Comparison of ENCODE assay signal across 21 cellular contexts in genomic region chr2:153939124-153939796, GRCh38.
DNase-seq lines count a peak whose midpoint lies in the region; ATAC-seq and TF ChIP-seq lines count a peak whose summit lies in the region.
"Had no signal": no experiment of that assay in that cellular context is flagged by ENCODE, and none has a peak within 500 bp of the region (broad histone marks: within the 10 kb centered on the region; RNA-seq: fewer than 3 reads in every experiment).

No MANE protein-coding gene starts in this region.

- DNase-seq in HEK293T (ENCODE audit: extremely low spot score) (peak; percentile 6), NCI-H69 (lab: John Stamatoyannopoulos, UW) (peak; percentile 69), nephron progenitor cell (no peak), NCI-H2081 treated with DMSO at 0.1 percent for 48 hours (lab: John Stamatoyannopoulos, UW) (no peak), LoVo (ENCODE audit: low spot score) (no peak), NCI-H1092 (lab: John Stamatoyannopoulos, UW) (no peak)
- no peak for DNase-seq in activated naive CD4-positive, alpha-beta T cell (lab: John Stamatoyannopoulos, UW)
- DNase-seq: activated CD4-positive, alpha-beta T cell treated with anti-CD3 and anti-CD28 coated beads, Interleukin-2, amount 50 U/mL, for 48 hours; activated CD8-positive, alpha-beta memory T cell treated with anti-CD3 and anti-CD28 coated beads, Interleukin-2, amount 50 U/mL, for 4 hours; anterior cingulate cortex; CD4-positive, CD25-positive, alpha-beta regulatory T cell; naive B cell; NCI-H1694; NCI-H526 treated with DMSO at 0.1 percent for 48 hours; nucleus accumbens; psoas muscle; stomach; thyroid gland had no signal

- POLR2A ChIA-PET in HEK293T (lab: Yijun Ruan, JAX): no interaction called here

- H3K36me3 Mint-ChIP-seq in nephron progenitor cell (ENCODE audit: low read depth): no peaks in the 10 kb centered on the region
- H3K36me3 Mint-ChIP-seq: activated naive CD8-positive, alpha-beta T cell; CD4-positive, CD25-positive, alpha-beta regulatory T cell; naive B cell had no signal

- peak; percentile 92 for ATAC-seq in GM18868 (IDR thresholded peaks at IDR 0.05; ENCODE audit: unreplicated experiment)
- ATAC-seq: activated T-helper 17 cell treated with anti-CD3 and anti-CD28 coated beads, Interleukin-2, amount 50 U/mL, for 72 hours; psoas muscle had no signal

- no peak overlapping the region for H3K4me3 Mint-ChIP-seq in nephron progenitor cell
- H3K4me3 Mint-ChIP-seq: activated naive CD8-positive, alpha-beta T cell; activated T-helper 17 cell treated with anti-CD3 and anti-CD28 coated beads, Interleukin-2, amount 50 U/mL, for 72 hours; CD4-positive, CD25-positive, alpha-beta regulatory T cell; naive B cell had no signal

- H3K27me3 Mint-ChIP-seq in nephron progenitor cell (ENCODE audit: low read depth, poor library complexity): no peaks in the 10 kb centered on the region
- H3K27me3 Mint-ChIP-seq: activated naive CD8-positive, alpha-beta T cell; activated T-helper 17 cell treated with anti-CD3 and anti-CD28 coated beads, Interleukin-2, amount 50 U/mL, for 72 hours; CD4-positive, CD25-positive, alpha-beta regulatory T cell; naive B cell had no signal

- H3K4me1 Mint-ChIP-seq in nephron progenitor cell: no peaks in the 10 kb centered on the region
- H3K4me1 Mint-ChIP-seq: activated T-helper 17 cell treated with anti-CD3 and anti-CD28 coated beads, Interleukin-2, amount 50 U/mL, for 72 hours; CD4-positive, CD25-positive, alpha-beta regulatory T cell; naive B cell had no signal

- TF ChIP-seq CTCF in nephron progenitor cell (IDR thresholded peaks at IDR 0.05): no peak

- H3K27ac Mint-ChIP-seq in nephron progenitor cell: peak overlapping the region; percentile 40
- H3K27ac Mint-ChIP-seq: activated naive CD8-positive, alpha-beta T cell; activated T-helper 17 cell treated with anti-CD3 and anti-CD28 coated beads, Interleukin-2, amount 50 U/mL, for 72 hours; CD4-positive, CD25-positive, alpha-beta regulatory T cell; naive B cell had no signal

- no peaks in the 10 kb centered on the region for H3K9me3 Mint-ChIP-seq in nephron progenitor cell

- CTCF ChIA-PET in HEK293T (lab: Yijun Ruan, JAX): no interaction called here

TF ChIP-seq in HEK293T, 16 proteins besides CTCF, POLR2A, EP300 and RAD21:
- TF ChIP-seq NFRKB (IDR thresholded peaks at IDR 0.05) (no peak), PKNOX1 (IDR thresholded peaks at IDR 0.05) (no peak), LEF1 (IDR thresholded peaks at IDR 0.05; ENCODE audit: borderline replicate concordance) (no peak), ARNT (IDR thresholded peaks at IDR 0.05) (no peak), FOXM1 (IDR thresholded peaks at IDR 0.05; ENCODE audit: borderline replicate concordance) (no peak), SP1 (IDR thresholded peaks at IDR 0.05) (no peak), L3MBTL2 (conservative IDR thresholded peaks at IDR 0.05) (no peak), HDGF (IDR thresholded peaks at IDR 0.05; ENCODE audit: borderline replicate concordance) (no peak), ELF4 (IDR thresholded peaks at IDR 0.05) (no peak), FOXK2 (IDR thresholded peaks at IDR 0.05) (no peak), TARDBP (IDR thresholded peaks at IDR 0.05) (no peak), CTBP1 (IDR thresholded peaks at IDR 0.05; ENCODE audit: borderline replicate concordance) (no peak)

Comparison
In these comparisons a context has a peak if more than half of its experiments do, and no peak if none do; other contexts are left out.
1. DNase-seq: peak in HEK293T (single experiment) and NCI-H69 (single experiment); none in nephron progenitor cell (single experiment), NCI-H2081 treated with DMSO at 0.1 percent for 48 hours (single experiment), LoVo (single experiment), activated naive CD4-positive, alpha-beta T cell (0 of 4) and NCI-H1092 (single experiment).